12 cellular contexts compared by ENCODE assay signal in genomic region chr4:8010618-8011017, GRCh38.
A peak's percentile ranks its signal among the peaks of the same experiment; 100 is the strongest.
DNase-seq lines count a peak whose midpoint lies in the region; ATAC-seq and TF ChIP-seq lines count a peak whose summit lies in the region.
"Had no signal": no experiment of that assay in that cellular context is flagged by ENCODE, and none has a peak within 500 bp of the region (broad histone marks: within the 10 kb centered on the region; RNA-seq: fewer than 3 reads in every experiment).

No MANE protein-coding gene starts in this region.

- no peak overlapping the region for H3K4me3 Mint-ChIP-seq in CD8-positive, alpha-beta T cell
- H3K4me3 Mint-ChIP-seq: natural killer cell treated with Interleukin-12 subunit alpha and Interleukin-12 subunit beta and Interleukin-15 and Interleukin-18, amount 100 ng/mL, for 72 hours had no signal

- no peaks in the 10 kb centered on the region for H3K4me1 ChIP-seq in CD8-positive, alpha-beta T cell (ENCODE audit: insufficient read depth, low read length)
- H3K4me1 ChIP-seq: breast epithelium had no signal

- H3K27me3 Mint-ChIP-seq in CD8-positive, alpha-beta T cell (ENCODE audit: low read depth) = no peaks in the 10 kb centered on the region

- TF ChIP-seq CTCF in GM13976 (IDR thresholded peaks at IDR 0.05; ENCODE audit: borderline replicate concordance, control extremely low read depth, extremely low read depth, insufficient read depth, missing control alignments) = no peak
- no peak for TF ChIP-seq CTCF in CD8-positive, alpha-beta T cell (IDR thresholded peaks at IDR 0.05)

- CTCF ChIA-PET in CD8-positive, alpha-beta T cell (lab: Charles Lee) = no interaction called here

- in situ Hi-C loops in GM13976 (cut with MboI; ENCODE audit: low sequenced_read_pairs, unreplicated experiment) = no loop called here

- intact Hi-C loops in CD8-positive, alpha-beta T cell (cut with DNase I, micrococcal nuclease) = no loop called here

- DNase-seq in DMS79 treated with DMSO at 0.1 percent for 48 hours (lab: John Stamatoyannopoulos, UW) = peak; percentile 82
- peak; percentile 93 for DNase-seq in NCI-H2227 (lab: John Stamatoyannopoulos, UW; ENCODE audit: unreplicated experiment)
- DNase-seq in dermis blood vessel endothelial cell = peak; percentile 9
- peak in 53 of 56 donors; percentile 5 to 93 (median 70) for DNase-seq in nucleus accumbens (lab: John Stamatoyannopoulos, UW)
- no peak for DNase-seq in stimulated activated CD4-positive, alpha-beta T cell treated with anti-CD3 and anti-CD28 coated beads, Interleukin-15, amount 100 ng/mL, for 24 hours
- DNase-seq in GM13976 (ENCODE audit: low spot score) = no peak
- no peak for DNase-seq in CD8-positive, alpha-beta T cell
- DNase-seq: SW 1271 had no signal

- H3K9me3 ChIP-seq in CD8-positive, alpha-beta T cell (ENCODE audit: low read length) = no peaks in the 10 kb centered on the region
- H3K9me3 ChIP-seq: breast epithelium, thoracic aorta had no signal

- no peak for ATAC-seq in HG03457 (IDR thresholded peaks at IDR 0.05; ENCODE audit: unreplicated experiment)
- ATAC-seq in CD8-positive, alpha-beta T cell = no peak
- ATAC-seq: natural killer cell treated with Interleukin-12 subunit alpha and Interleukin-12 subunit beta and Interleukin-15 and Interleukin-18, amount 100 ng/mL, for 72 hours had no signal

- no peaks in the 10 kb centered on the region for H3K9me3 Mint-ChIP-seq in CD8-positive, alpha-beta T cell
- H3K9me3 Mint-ChIP-seq: natural killer cell treated with Interleukin-12 subunit alpha and Interleukin-12 subunit beta and Interleukin-15 and Interleukin-18, amount 100 ng/mL, for 72 hours had no signal

- no peak overlapping the region for H3K27ac Mint-ChIP-seq in CD8-positive, alpha-beta T cell
- H3K27ac Mint-ChIP-seq: natural killer cell treated with Interleukin-12 subunit alpha and Interleukin-12 subunit beta and Interleukin-15 and Interleukin-18, amount 100 ng/mL, for 72 hours had no signal

- peaks cover 3% of the 10 kb centered on the region for H3K36me3 Mint-ChIP-seq in CD8-positive, alpha-beta T cell
- H3K36me3 Mint-ChIP-seq: natural killer cell treated with Interleukin-12 subunit alpha and Interleukin-12 subunit beta and Interleukin-15 and Interleukin-18, amount 100 ng/mL, for 72 hours had no signal

- H3K27me3 ChIP-seq in CD8-positive, alpha-beta T cell (ENCODE audit: insufficient read depth, low read length) = no peaks in the 10 kb centered on the region
- H3K27me3 ChIP-seq: breast epithelium had no signal

- no peak overlapping the region for H3K4me3 ChIP-seq in CD8-positive, alpha-beta T cell (ENCODE audit: low read depth, low read length)
- H3K4me3 ChIP-seq: breast epithelium, thoracic aorta had no signal

- no peak overlapping the region for H3K27ac ChIP-seq in CD8-positive, alpha-beta T cell (ENCODE audit: low read depth, low read length)
- H3K27ac ChIP-seq: breast epithelium, thoracic aorta had no signal

- POLR2A ChIA-PET in CD8-positive, alpha-beta T cell (lab: Charles Lee) = no interaction called here

- H3K36me3 ChIP-seq in CD8-positive, alpha-beta T cell (ENCODE audit: insufficient read depth, low read length) = no peaks in the 10 kb centered on the region
- H3K36me3 ChIP-seq: breast epithelium had no signal

- no peaks in the 10 kb centered on the region for H3K4me1 Mint-ChIP-seq in CD8-positive, alpha-beta T cell (ENCODE audit: low read depth)

Comparison
In these comparisons a context has a peak if more than half of its experiments do, and no peak if none do; other contexts are left out.
1. DNase-seq: peak in DMS79 treated with DMSO at 0.1 percent for 48 hours (single experiment), NCI-H2227 (single experiment), dermis blood vessel endothelial cell (single experiment) and nucleus accumbens (53 of 56); none in stimulated activated CD4-positive, alpha-beta T cell treated with anti-CD3 and anti-CD28 coated beads, Interleukin-15, amount 100 ng/mL, for 24 hours (single experiment), GM13976 (single experiment) and CD8-positive, alpha-beta T cell (0 of 7).